Comparison of ENCODE assay signal across 17 cellular contexts in genomic region chr11:130829801-130830562, GRCh38.
DNase-seq lines count a peak whose midpoint lies in the region; ATAC-seq and TF ChIP-seq lines count a peak whose summit lies in the region.
"Had no signal": no experiment of that assay in that cellular context is flagged by ENCODE, and none has a peak within 500 bp of the region (broad histone marks: within the 10 kb centered on the region; RNA-seq: fewer than 3 reads in every experiment).

No MANE protein-coding gene starts in this region.

- intact Hi-C loops in transverse colon (cut with DNase I; ENCODE audit: low total_unique reads), result no loop called here

- no peak for TF ChIP-seq POLR2A in transverse colon (IDR thresholded peaks at IDR 0.05)

- no peak overlapping the region for H3K27ac ChIP-seq in SJCRH30
- H3K27ac ChIP-seq in transverse colon, result peak overlapping the region in 2 of 4 donors; percentile 34 to 46
- H3K27ac ChIP-seq: BLaER1, epithelial cell of prostate had no signal

- TF ChIP-seq CTCF in fibroblast of pulmonary artery (IDR thresholded peaks at IDR 0.05; ENCODE audit: low read length, missing control alignments) (no peak), mesothelial cell of epicardium (IDR thresholded peaks at IDR 0.05; ENCODE audit: unreplicated experiment) (no peak), transverse colon (IDR thresholded peaks at IDR 0.05) (no peak)

- H3K27me3 ChIP-seq in SJCRH30, result no peaks in the 10 kb centered on the region
- no peaks in the 10 kb centered on the region for H3K27me3 ChIP-seq in transverse colon
- H3K27me3 ChIP-seq: BLaER1 had no signal

- no peaks in the 10 kb centered on the region for H3K9me3 ChIP-seq in SJCRH30 (replicated peaks)
- no peaks in the 10 kb centered on the region for H3K9me3 ChIP-seq in transverse colon
- H3K9me3 ChIP-seq: BLaER1 had no signal

- TF ChIP-seq EP300 in transverse colon (IDR thresholded peaks at IDR 0.05; ENCODE audit: low read depth), result no peak

- no peak for ATAC-seq in HG02588 (IDR thresholded peaks at IDR 0.05; ENCODE audit: unreplicated experiment)
- ATAC-seq: activated naive CD8-positive, alpha-beta T cell treated with anti-CD3 and anti-CD28 coated beads, Interleukin-2, amount 50 U/mL, for 24 hours; activated T-cell treated with anti-CD3 and anti-CD28 coated beads, Interleukin-2, amount 50 U/mL, for 72 hours; stimulated activated naive CD8-positive, alpha-beta T cell treated with anti-CD3 and anti-CD28 coated beads, Interleukin-15, amount 100 ng/mL, for 72 hours had no signal

- peaks cover 30% of the 10 kb centered on the region for H3K4me1 ChIP-seq in SJCRH30
- H3K4me1 ChIP-seq in transverse colon, result peaks cover 0 to 23% (median 6%) of the 10 kb centered on the region in 4 donors
- H3K4me1 ChIP-seq: BLaER1 had no signal

- no peaks in the 10 kb centered on the region for H3K9me3 Mint-ChIP-seq in mesothelial cell of epicardium
- H3K9me3 Mint-ChIP-seq in activated T-cell treated with anti-CD3 and anti-CD28 coated beads, Interleukin-2, amount 50 U/mL, for 24 hours, result no peaks in the 10 kb centered on the region
- H3K9me3 Mint-ChIP-seq: activated naive CD8-positive, alpha-beta T cell treated with anti-CD3 and anti-CD28 coated beads, Interleukin-2, amount 50 U/mL, for 24 hours; activated T-cell treated with anti-CD3 and anti-CD28 coated beads, Interleukin-2, amount 50 U/mL, for 72 hours; memory B cell; stimulated activated naive CD8-positive, alpha-beta T cell treated with anti-CD3 and anti-CD28 coated beads, Interleukin-15, amount 100 ng/mL, for 72 hours had no signal

- DNase-seq in SJCRH30, result peak; percentile 35 to 60
- peak; percentile 36 for DNase-seq in fibroblast of pulmonary artery (ENCODE audit: low read depth)
- DNase-seq in mesothelial cell of epicardium (ENCODE audit: low spot score in 2 of 2, unreplicated experiment in 2 of 2), result no peak
- DNase-seq in transverse colon, result peak; percentile 28
- no peak for DNase-seq in activated T-cell treated with anti-CD3 and anti-CD28 coated beads, Interleukin-2, amount 50 U/mL, for 24 hours
- no peak for DNase-seq in stimulated activated CD4-positive, alpha-beta T cell treated with anti-CD3 and anti-CD28 coated beads, Interleukin-1b, Interleukin-23, amount 100 ng/mL, for 48 hours
- DNase-seq: activated naive CD8-positive, alpha-beta T cell treated with anti-CD3 and anti-CD28 coated beads, Interleukin-2, amount 50 U/mL, for 24 hours; activated T-cell treated with anti-CD3 and anti-CD28 coated beads, Interleukin-2, amount 50 U/mL, for 72 hours; Karpas-422; NCI-H2029; NCI-H748 treated with DMSO at 0.1 percent for 48 hours; SHP77 treated with DMSO at 0.1 percent for 48 hours; stimulated activated naive CD8-positive, alpha-beta T cell treated with anti-CD3 and anti-CD28 coated beads, Interleukin-15, amount 100 ng/mL, for 72 hours had no signal

- H3K4me3 Mint-ChIP-seq in mesothelial cell of epicardium, result no peak overlapping the region
- H3K4me3 Mint-ChIP-seq in activated T-cell treated with anti-CD3 and anti-CD28 coated beads, Interleukin-2, amount 50 U/mL, for 24 hours, result no peak overlapping the region
- H3K4me3 Mint-ChIP-seq: activated naive CD8-positive, alpha-beta T cell treated with anti-CD3 and anti-CD28 coated beads, Interleukin-2, amount 50 U/mL, for 24 hours; activated T-cell treated with anti-CD3 and anti-CD28 coated beads, Interleukin-2, amount 50 U/mL, for 72 hours; memory B cell; stimulated activated naive CD8-positive, alpha-beta T cell treated with anti-CD3 and anti-CD28 coated beads, Interleukin-15, amount 100 ng/mL, for 72 hours had no signal

- peaks cover 15% of the 10 kb centered on the region for H3K4me1 Mint-ChIP-seq in mesothelial cell of epicardium
- H3K4me1 Mint-ChIP-seq in activated T-cell treated with anti-CD3 and anti-CD28 coated beads, Interleukin-2, amount 50 U/mL, for 24 hours (ENCODE audit: low read depth), result no peaks in the 10 kb centered on the region
- H3K4me1 Mint-ChIP-seq: activated naive CD8-positive, alpha-beta T cell treated with anti-CD3 and anti-CD28 coated beads, Interleukin-2, amount 50 U/mL, for 24 hours; memory B cell; stimulated activated naive CD8-positive, alpha-beta T cell treated with anti-CD3 and anti-CD28 coated beads, Interleukin-15, amount 100 ng/mL, for 72 hours had no signal

- H3K36me3 Mint-ChIP-seq in mesothelial cell of epicardium, result no peaks in the 10 kb centered on the region
- H3K36me3 Mint-ChIP-seq in activated T-cell treated with anti-CD3 and anti-CD28 coated beads, Interleukin-2, amount 50 U/mL, for 24 hours (ENCODE audit: low read depth), result no peaks in the 10 kb centered on the region
- H3K36me3 Mint-ChIP-seq: memory B cell had no signal

- H3K27ac Mint-ChIP-seq in mesothelial cell of epicardium, result peak overlapping the region; percentile 7
- no peak overlapping the region for H3K27ac Mint-ChIP-seq in activated T-cell treated with anti-CD3 and anti-CD28 coated beads, Interleukin-2, amount 50 U/mL, for 24 hours
- H3K27ac Mint-ChIP-seq: activated naive CD8-positive, alpha-beta T cell treated with anti-CD3 and anti-CD28 coated beads, Interleukin-2, amount 50 U/mL, for 24 hours; activated T-cell treated with anti-CD3 and anti-CD28 coated beads, Interleukin-2, amount 50 U/mL, for 72 hours; memory B cell; stimulated activated naive CD8-positive, alpha-beta T cell treated with anti-CD3 and anti-CD28 coated beads, Interleukin-15, amount 100 ng/mL, for 72 hours had no signal

- no peak overlapping the region for H3K4me3 ChIP-seq in SJCRH30
- H3K4me3 ChIP-seq in fibroblast of pulmonary artery (replicated peaks; ENCODE audit: low read depth, low read length), result no peak overlapping the region
- no peak overlapping the region for H3K4me3 ChIP-seq in transverse colon
- H3K4me3 ChIP-seq: BLaER1 had no signal

- H3K27me3 Mint-ChIP-seq in mesothelial cell of epicardium (ENCODE audit: low read depth), result peaks cover 6% of the 10 kb centered on the region
- H3K27me3 Mint-ChIP-seq in activated T-cell treated with anti-CD3 and anti-CD28 coated beads, Interleukin-2, amount 50 U/mL, for 24 hours, result peaks cover 28% of the 10 kb centered on the region

- 73% methylated on average over 12 of the region's 12 CpGs; no CpG with 5 or more reads in 1 of the 2 donors for WGBS in transverse colon (ENCODE audit: low coverage in 1 of 2), 2 donors

- in situ Hi-C loops in transverse colon (cut with MboI; ENCODE audit: low pct_ligation_motif_present in 1 of 4, low pct_unique_long_range_greater_than_20kb in 1 of 4, low sequenced_read_pairs in 3 of 4), result no loop called here

- H3K36me3 ChIP-seq in SJCRH30, result no peaks in the 10 kb centered on the region
- H3K36me3 ChIP-seq in transverse colon, result no peaks in the 10 kb centered on the region
- H3K36me3 ChIP-seq: BLaER1 had no signal

Comparison
In these comparisons a context has a peak if more than half of its experiments do, and no peak if none do; other contexts are left out.
1. DNase-seq: peak in SJCRH30 (2 of 2), fibroblast of pulmonary artery (single experiment) and transverse colon (single experiment); none in mesothelial cell of epicardium (0 of 2), activated T-cell treated with anti-CD3 and anti-CD28 coated beads, Interleukin-2, amount 50 U/mL, for 24 hours (single experiment) and stimulated activated CD4-positive, alpha-beta T cell treated with anti-CD3 and anti-CD28 coated beads, Interleukin-1b, Interleukin-23, amount 100 ng/mL, for 48 hours (single experiment).